ENCODE assay signal across 1 cellular context in the genomic region with DNA sequence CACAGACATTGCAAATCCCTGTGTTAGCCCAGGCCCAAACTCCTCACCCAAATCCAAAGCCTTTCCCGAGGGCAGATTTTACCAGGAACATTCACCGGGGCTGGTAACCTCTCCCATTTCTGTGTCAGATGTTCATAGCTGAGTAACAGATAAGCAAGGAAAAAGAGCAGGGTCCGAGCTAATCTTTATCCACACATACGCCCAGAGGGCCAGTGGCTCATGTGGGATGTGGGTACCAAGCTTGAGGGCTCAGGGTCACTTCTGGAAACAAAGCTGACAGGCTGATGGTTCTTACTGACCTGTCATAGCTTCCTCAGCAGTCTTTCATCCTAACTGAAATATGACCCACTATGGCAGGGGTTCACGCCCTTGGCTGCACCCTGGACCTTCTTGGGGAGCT.
A peak's percentile ranks its signal among the peaks of the same experiment; 100 is the strongest.
TF ChIP-seq lines count a peak whose summit lies in the region.

No MANE protein-coding gene starts in this region.

TF ChIP-seq in K562, 482 proteins besides CTCF, POLR2A, EP300 and RAD21 (continued from another document):
- TF ChIP-seq, protein P1, sequence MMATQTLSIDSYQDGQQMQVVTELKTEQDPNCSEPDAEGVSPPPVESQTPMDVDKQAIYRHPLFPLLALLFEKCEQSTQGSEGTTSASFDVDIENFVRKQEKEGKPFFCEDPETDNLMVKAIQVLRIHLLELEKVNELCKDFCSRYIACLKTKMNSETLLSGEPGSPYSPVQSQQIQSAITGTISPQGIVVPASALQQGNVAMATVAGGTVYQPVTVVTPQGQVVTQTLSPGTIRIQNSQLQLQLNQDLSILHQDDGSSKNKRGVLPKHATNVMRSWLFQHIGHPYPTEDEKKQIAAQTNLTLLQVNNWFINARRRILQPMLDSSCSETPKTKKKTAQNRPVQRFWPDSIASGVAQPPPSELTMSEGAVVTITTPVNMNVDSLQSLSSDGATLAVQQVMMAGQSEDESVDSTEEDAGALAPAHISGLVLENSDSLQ (IDR thresholded peaks at IDR 0.05) = peak; percentile 11; the same call in 1 of the 2 replicates
- TF ChIP-seq, protein P2, sequence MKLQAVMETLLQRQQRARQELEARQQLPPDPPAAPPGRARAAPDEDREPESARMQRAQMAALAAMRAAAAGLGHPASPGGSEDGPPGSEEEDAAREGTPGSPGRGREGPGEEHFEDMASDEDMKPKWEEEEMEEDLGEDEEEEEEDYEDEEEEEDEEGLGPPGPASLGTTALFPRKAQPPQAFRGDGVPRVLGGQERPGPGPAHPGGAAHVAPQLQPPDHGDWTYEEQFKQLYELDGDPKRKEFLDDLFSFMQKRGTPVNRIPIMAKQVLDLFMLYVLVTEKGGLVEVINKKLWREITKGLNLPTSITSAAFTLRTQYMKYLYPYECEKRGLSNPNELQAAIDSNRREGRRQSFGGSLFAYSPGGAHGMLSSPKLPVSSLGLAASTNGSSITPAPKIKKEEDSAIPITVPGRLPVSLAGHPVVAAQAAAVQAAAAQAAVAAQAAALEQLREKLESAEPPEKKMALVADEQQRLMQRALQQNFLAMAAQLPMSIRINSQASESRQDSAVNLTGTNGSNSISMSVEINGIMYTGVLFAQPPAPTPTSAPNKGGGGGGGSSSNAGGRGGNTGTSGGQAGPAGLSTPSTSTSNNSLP (IDR thresholded peaks at IDR 0.05; ENCODE audit: borderline replicate concordance, low read depth, low read length) = no peak
- TF ChIP-seq SMAD2 (IDR thresholded peaks at IDR 0.05; ENCODE audit: low read depth, low read length) (no peak), TEAD4 (IDR thresholded peaks at IDR 0.05; ENCODE audit: low read length) (peak; percentile 15; the same call in 1 of the 2 replicates), TEAD4 (CRISPR knock-in tag; IDR thresholded peaks at IDR 0.05; ENCODE audit: borderline replicate concordance) (no peak), TAL1 (IDR thresholded peaks at IDR 0.05) (peak; percentile 41; the same call in 1 of the 2 replicates), ERF (CRISPR knock-in tag; IDR thresholded peaks at IDR 0.05) (no peak), TCF3 (CRISPR knock-in tag; IDR thresholded peaks at IDR 0.05) (peak; percentile 63), ETV6 (IDR thresholded peaks at IDR 0.05; ENCODE audit: borderline replicate concordance in 1 of 2, low read depth in 2 of 2, low read length in 1 of 2) (no peak), ETV6 (CRISPR knock-in tag; IDR thresholded peaks at IDR 0.05; ENCODE audit: borderline replicate concordance) (no peak), ZNF778 (CRISPR knock-in tag; IDR thresholded peaks at IDR 0.05) (no peak), YBX1 (IDR thresholded peaks at IDR 0.05) (no peak), HDAC6 (IDR thresholded peaks at IDR 0.05; ENCODE audit: low read depth, low read length) (no peak), FOXK1 (CRISPR knock-in tag; IDR thresholded peaks at IDR 0.05; ENCODE audit: borderline replicate concordance) (peak; percentile 36; the same call in 1 of the 2 replicates), ZC3H8 (IDR thresholded peaks at IDR 0.05) (no peak), ZBTB1 (CRISPR knock-in tag; IDR thresholded peaks at IDR 0.05; ENCODE audit: borderline replicate concordance, low read depth) (0 out of 2 replicates have a peak, but pooled peaks have one; percentile 42)
- TF ChIP-seq, protein P3, sequence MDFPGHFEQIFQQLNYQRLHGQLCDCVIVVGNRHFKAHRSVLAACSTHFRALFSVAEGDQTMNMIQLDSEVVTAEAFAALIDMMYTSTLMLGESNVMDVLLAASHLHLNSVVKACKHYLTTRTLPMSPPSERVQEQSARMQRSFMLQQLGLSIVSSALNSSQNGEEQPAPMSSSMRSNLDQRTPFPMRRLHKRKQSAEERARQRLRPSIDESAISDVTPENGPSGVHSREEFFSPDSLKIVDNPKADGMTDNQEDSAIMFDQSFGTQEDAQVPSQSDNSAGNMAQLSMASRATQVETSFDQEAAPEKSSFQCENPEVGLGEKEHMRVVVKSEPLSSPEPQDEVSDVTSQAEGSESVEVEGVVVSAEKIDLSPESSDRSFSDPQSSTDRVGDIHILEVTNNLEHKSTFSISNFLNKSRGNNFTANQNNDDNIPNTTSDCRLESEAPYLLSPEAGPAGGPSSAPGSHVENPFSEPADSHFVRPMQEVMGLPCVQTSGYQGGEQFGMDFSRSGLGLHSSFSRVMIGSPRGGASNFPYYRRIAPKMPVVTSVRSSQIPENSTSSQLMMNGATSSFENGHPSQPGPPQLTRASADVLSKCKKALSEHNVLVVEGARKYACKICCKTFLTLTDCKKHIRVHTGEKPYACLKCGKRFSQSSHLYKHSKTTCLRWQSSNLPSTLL (IDR thresholded peaks at IDR 0.05) = no peak
